ENCODE assay signal across 1 cellular context in the genomic region with DNA sequence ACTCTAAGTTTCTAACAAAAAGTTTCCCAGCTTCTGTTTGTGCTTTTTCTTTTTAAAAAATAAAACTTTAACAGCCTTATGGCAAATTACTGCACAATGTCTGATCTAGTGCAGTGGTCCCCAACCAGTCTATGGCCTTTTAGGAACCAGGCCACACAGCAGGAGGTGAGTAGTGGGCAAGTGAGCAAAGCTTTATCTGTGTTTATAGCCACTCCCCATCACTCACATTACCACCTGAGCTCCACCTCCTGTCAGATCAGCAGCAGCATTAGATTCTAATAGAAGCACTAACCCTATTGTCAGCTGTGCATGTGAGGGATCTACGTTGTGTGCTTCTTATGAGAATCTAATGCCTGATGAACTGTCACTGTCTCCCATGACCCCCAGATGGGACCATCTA.
TF ChIP-seq lines count a peak whose summit lies in the region.

No MANE protein-coding gene starts in this region.

TF ChIP-seq in WTC11, 78 proteins besides CTCF, POLR2A, EP300 and RAD21 (continued from another document):
- TF ChIP-seq, protein P1, sequence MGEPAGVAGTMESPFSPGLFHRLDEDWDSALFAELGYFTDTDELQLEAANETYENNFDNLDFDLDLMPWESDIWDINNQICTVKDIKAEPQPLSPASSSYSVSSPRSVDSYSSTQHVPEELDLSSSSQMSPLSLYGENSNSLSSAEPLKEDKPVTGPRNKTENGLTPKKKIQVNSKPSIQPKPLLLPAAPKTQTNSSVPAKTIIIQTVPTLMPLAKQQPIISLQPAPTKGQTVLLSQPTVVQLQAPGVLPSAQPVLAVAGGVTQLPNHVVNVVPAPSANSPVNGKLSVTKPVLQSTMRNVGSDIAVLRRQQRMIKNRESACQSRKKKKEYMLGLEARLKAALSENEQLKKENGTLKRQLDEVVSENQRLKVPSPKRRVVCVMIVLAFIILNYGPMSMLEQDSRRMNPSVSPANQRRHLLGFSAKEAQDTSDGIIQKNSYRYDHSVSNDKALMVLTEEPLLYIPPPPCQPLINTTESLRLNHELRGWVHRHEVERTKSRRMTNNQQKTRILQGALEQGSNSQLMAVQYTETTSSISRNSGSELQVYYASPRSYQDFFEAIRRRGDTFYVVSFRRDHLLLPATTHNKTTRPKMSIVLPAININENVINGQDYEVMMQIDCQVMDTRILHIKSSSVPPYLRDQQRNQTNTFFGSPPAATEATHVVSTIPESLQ (CRISPR knock-in tag; IDR thresholded peaks at IDR 0.05): no peak
- no peak for TF ChIP-seq TEAD1 (CRISPR knock-in tag; IDR thresholded peaks at IDR 0.05)
